ENCODE assay signal across 16 cellular contexts in genomic region chr7:40205992-40206391, GRCh38.
A peak's percentile ranks its signal among the peaks of the same experiment; 100 is the strongest.
DNase-seq lines count a peak whose midpoint lies in the region; TF ChIP-seq lines count a peak whose summit lies in the region.
"Had no signal": no experiment of that assay in that cellular context is flagged by ENCODE, and none has a peak within 500 bp of the region (broad histone marks: within the 10 kb centered on the region; RNA-seq: fewer than 3 reads in every experiment).

No MANE protein-coding gene starts in this region.

- H3K4me3 Mint-ChIP-seq in mesothelial cell of epicardium, result no peak overlapping the region
- H3K4me3 Mint-ChIP-seq: CD8-positive, alpha-beta T cell; H9 had no signal

- H3K36me3 ChIP-seq in adipocyte (ENCODE audit: control insufficient read depth, insufficient read depth, low read length, severe bottlenecking), result no peaks in the 10 kb centered on the region
- H3K36me3 ChIP-seq: BLaER1 had no signal

- no peaks in the 10 kb centered on the region for H3K27me3 Mint-ChIP-seq in mesothelial cell of epicardium (ENCODE audit: low read depth)

- H3K4me1 Mint-ChIP-seq in mesothelial cell of epicardium, result peaks cover 12% of the 10 kb centered on the region
- H3K4me1 Mint-ChIP-seq: H9 had no signal

- peaks cover 3% of the 10 kb centered on the region for H3K9me3 Mint-ChIP-seq in mesothelial cell of epicardium
- H3K9me3 Mint-ChIP-seq: CD8-positive, alpha-beta T cell; H9 had no signal

- peak overlapping the region; percentile 13 for H3K9ac ChIP-seq in adipocyte (ENCODE audit: low read length)
- H3K9ac ChIP-seq: BLaER1 had no signal

- no peaks in the 10 kb centered on the region for H3K9me3 ChIP-seq in adipocyte (ENCODE audit: control insufficient read depth, low read length)
- H3K9me3 ChIP-seq: A549, BLaER1 had no signal

- H3K27ac Mint-ChIP-seq in mesothelial cell of epicardium, result peak overlapping the region; percentile 3
- H3K27ac Mint-ChIP-seq: CD8-positive, alpha-beta T cell; H9 had no signal

- DNase-seq in AG10803 (ENCODE audit: low read depth) (peak; percentile 17), adipocyte (ENCODE audit: low read depth) (peak; percentile 12), fibroblast of gingiva (ENCODE audit: low read depth) (peak; percentile 17), mesothelial cell of epicardium (ENCODE audit: low spot score in 2 of 2, unreplicated experiment in 2 of 2) (no peak), SW 1271 (lab: John Stamatoyannopoulos, UW) (no peak), germinal center (ENCODE audit: low spot score) (no peak), NCI-H2081 (lab: John Stamatoyannopoulos, UW) (no peak), NCI-H1436 treated with DMSO at 0.1 percent for 48 hours (lab: John Stamatoyannopoulos, UW) (no peak)
- DNase-seq: CD8-positive, alpha-beta T cell; COR-L47; DMS 273 treated with DMSO at 0.1 percent for 48 hours; DMS53; DND-41; H9 had no signal

- H3K4me3 ChIP-seq in AG10803 (ENCODE audit: low read length) (no peak overlapping the region), adipocyte (ENCODE audit: low read length) (no peak overlapping the region)
- H3K4me3 ChIP-seq: A549, BLaER1 had no signal

- peaks cover 12% of the 10 kb centered on the region for H3K4me1 ChIP-seq in adipocyte (ENCODE audit: control insufficient read depth, insufficient read depth, low read length)
- H3K4me1 ChIP-seq: A549, BLaER1 had no signal

- H3K36me3 Mint-ChIP-seq in mesothelial cell of epicardium, result peaks cover 2% of the 10 kb centered on the region

- H3K27me3 ChIP-seq in adipocyte (replicated peaks; ENCODE audit: control insufficient read depth, insufficient read depth, low read length), result no peaks in the 10 kb centered on the region
- H3K27me3 ChIP-seq: BLaER1 had no signal

- TF ChIP-seq CTCF in AG10803 (conservative IDR thresholded peaks at IDR 0.05; ENCODE audit: low read length), result no peak
- TF ChIP-seq CTCF in mesothelial cell of epicardium (IDR thresholded peaks at IDR 0.05; ENCODE audit: unreplicated experiment), result no peak

Comparison
In these comparisons a context has a peak if more than half of its experiments do, and no peak if none do; other contexts are left out.
1. DNase-seq: peak in AG10803 (single experiment), adipocyte (single experiment) and fibroblast of gingiva (single experiment); none in mesothelial cell of epicardium (0 of 2), SW 1271 (0 of 2), germinal center (single experiment), NCI-H2081 (0 of 2) and NCI-H1436 treated with DMSO at 0.1 percent for 48 hours (single experiment).